ENCODE assay signal across 20 cellular contexts in genomic region chr1:179753061-179753460, GRCh38. TPM values are rescaled to one million over a fixed set of nuclear protein-coding genes. Genes with fewer than 3 reads are reported as not detected.
A peak's percentile ranks its signal among the peaks of the same experiment; 100 is the strongest.
DNase-seq lines count a peak whose midpoint lies in the region; ATAC-seq and TF ChIP-seq lines count a peak whose summit lies in the region.
"Had no signal": no experiment of that assay in that cellular context is flagged by ENCODE, and none has a peak within 500 bp of the region (broad histone marks: within the 10 kb centered on the region; RNA-seq: fewer than 3 reads in every experiment).

No MANE protein-coding gene starts in this region.

- no peaks in the 10 kb centered on the region for H3K27me3 ChIP-seq in PC-3 (ENCODE audit: low read length)

- no peaks in the 10 kb centered on the region for H3K9me2 ChIP-seq in PC-3 (replicated peaks; ENCODE audit: low read length)

- no peak for TF ChIP-seq CTCF in PC-3 (conservative IDR thresholded peaks at IDR 0.05; ENCODE audit: low read depth, low read length)

- no peak overlapping the region for H3K4me3 ChIP-seq in PC-3 (ENCODE audit: low read length)
- H3K4me3 ChIP-seq: A549, SK-N-MC had no signal

- no peaks in the 10 kb centered on the region for H3K79me2 ChIP-seq in PC-3 (ENCODE audit: low read length)

- DNase-seq in EL = peak; percentile 64
- DNase-seq in PC-3 = peak; percentile 64
- peak; percentile 45 for DNase-seq in fibroblast of peridontal ligament (ENCODE audit: extremely low read depth)
- DNase-seq in stromal cell of bone marrow (ENCODE audit: low read depth) = peak; percentile 5
- DNase-seq in activated CD4-positive, alpha-beta T cell treated with anti-CD3 and anti-CD28 coated beads for 4 hours = no peak
- no peak for DNase-seq in SIG-M5 (lab: John Stamatoyannopoulos, UW)
- no peak for DNase-seq in posterior vena cava (ENCODE audit: low spot score)
- DNase-seq: C1 segment of cervical spinal cord; CD4-positive, alpha-beta memory T cell; COR-L47; NCI-H1048; NCI-H1417; NCI-H1694; NCI-H2029 treated with DMSO at 0.1 percent for 48 hours; NCI-H526 treated with DMSO at 0.1 percent for 48 hours; SHP77 treated with DMSO at 0.1 percent for 48 hours had no signal

- H3K9me3 ChIP-seq in PC-3 (ENCODE audit: low read length) = no peaks in the 10 kb centered on the region; the same call in 1 of the 2 replicates

- H3K4me2 ChIP-seq in PC-3 (ENCODE audit: low read length) = peak overlapping the region; percentile 18; the same call in 1 of the 2 replicates
- H3K4me2 ChIP-seq: A549, KMS-11 had no signal

- no peaks in the 10 kb centered on the region for H3K36me3 ChIP-seq in PC-3 (ENCODE audit: low read depth, low read length)

- peak; percentile 37; the same call in 1 of the 2 replicates for ATAC-seq in PC-3
- ATAC-seq: A549 had no signal

- H4K20me1 ChIP-seq in PC-3 (ENCODE audit: low read length) = no peaks in the 10 kb centered on the region

- POLR2A ChIA-PET in PC-3 (lab: Charles Lee; ENCODE audit: unreplicated experiment) = no interaction called here

- H3F3A ChIP-seq in PC-3 (ENCODE audit: low read length, unreplicated experiment) = no peaks in the 10 kb centered on the region

- no peak overlapping the region for H2AFZ ChIP-seq in PC-3 (ENCODE audit: low read length)

- no peak overlapping the region for H3K9ac ChIP-seq in PC-3 (ENCODE audit: low read length)
- H3K9ac ChIP-seq: KMS-11 had no signal

- intact Hi-C loops in PC-3 (cut with micrococcal nuclease) (no loop called here), posterior vena cava (cut with DNase I) (no loop called here)

- CTCF ChIA-PET in PC-3 (lab: Charles Lee) = no interaction called here

- H3K4me1 ChIP-seq in PC-3 (ENCODE audit: insufficient read depth, low read length) = peaks cover 13% of the 10 kb centered on the region
- H3K4me1 ChIP-seq: A549 had no signal

- H3K27ac ChIP-seq in PC-3 (ENCODE audit: low read length) = no peak overlapping the region
- H3K27ac ChIP-seq: A549, KMS-11, RWPE1, SK-N-MC had no signal

- no TSS peak for BruUV-seq in PC-3 (replicated peaks; lab: Mats Ljungman, UMichigan)

RNA-seq across cellular contexts. Expression of gene FAM163A, which starts 10.0 kb away (rescaled TPM):
- total RNA-seq in PC-3 (2014; rRNA removed) = not detected in 2 replicates
- under 1 TPM in 1 of 2 donors, not detected in 1; 0.10 TPM for total RNA-seq in posterior vena cava

Comparison
In these comparisons a context has a peak if more than half of its experiments do, and no peak if none do; other contexts are left out.
1. DNase-seq: peak in EL (single experiment), PC-3 (single experiment), fibroblast of peridontal ligament (single experiment) and stromal cell of bone marrow (single experiment); none in activated CD4-positive, alpha-beta T cell treated with anti-CD3 and anti-CD28 coated beads for 4 hours (0 of 2), SIG-M5 (single experiment) and posterior vena cava (single experiment).